20 cellular contexts compared by ENCODE assay signal in genomic region chr1:170170513-170170912, GRCh38. TPM values are rescaled to one million over a fixed set of nuclear protein-coding genes. Genes with fewer than 3 reads are reported as not detected.
"Had no signal": no experiment of that assay in that cellular context is flagged by ENCODE, and none has a peak within 500 bp of the region (broad histone marks: within the 10 kb centered on the region; RNA-seq: fewer than 3 reads in every experiment).

No MANE protein-coding gene starts in this region.

RNA-seq across cellular contexts. Expression of gene NTMT2, which starts 24.8 kb away (rescaled TPM):
- total RNA-seq: activated naive CD4-positive, alpha-beta T cell treated with anti-CD3 and anti-CD28 coated beads for 36 hours; activated naive CD4-positive, alpha-beta T cell treated with anti-CD3 and anti-CD28 coated beads, Interleukin-2, amount 50 U/mL, for 72 hours; activated naive CD8-positive, alpha-beta T cell treated with anti-CD3 and anti-CD28 coated beads for 36 hours; activated naive CD8-positive, alpha-beta T cell treated with anti-CD3 and anti-CD28 coated beads, Interleukin-2, amount 10 ng/mL, durations not matched to agents 7 days and 5 days; activated T-cell treated with anti-CD3 and anti-CD28 coated beads, Interleukin-2, amount 50 U/mL, for 4 hours; activated T-cell treated with anti-CD3 and anti-CD28 coated beads, Interleukin-2, amount 50 U/mL, for 72 hours; activated T-helper 1 cell treated with anti-CD3 and anti-CD28 coated beads, Interleukin-12 subunit alpha, Interleukin-12 subunit beta, Interleukin-2, Interleukin-4 antibody, amounts not matched to agents 30 ng/mL and 10 ng/mL and 1 ng/mL, durations not matched to agents 14 hours and 24 hours and 36 hours; activated T-helper 17 cell treated with anti-CD3 and anti-CD28 coated beads, Interleukin-2, amount 50 U/mL, for 72 hours; activated T-helper 2 cell treated with anti-CD3 and anti-CD28 coated beads, Interferon-gamma antibody, Interleukin-2, Interleukin-4, amounts not matched to agents 10 μg/mL and 5 μg/mL and 100 μg/mL, durations not matched to agents 14 hours and 24 hours and 36 hours; adrenal gland; aorta; ascending aorta; astrocyte; body of pancreas; breast epithelium; bronchial epithelial cell; cardiac muscle cell; cerebellum; chondrocyte had no signal
- polyA plus RNA-seq: adipose tissue, adrenal gland, aorta had no signal
